ENCODE assay signal across 16 cellular contexts in the genomic region with DNA sequence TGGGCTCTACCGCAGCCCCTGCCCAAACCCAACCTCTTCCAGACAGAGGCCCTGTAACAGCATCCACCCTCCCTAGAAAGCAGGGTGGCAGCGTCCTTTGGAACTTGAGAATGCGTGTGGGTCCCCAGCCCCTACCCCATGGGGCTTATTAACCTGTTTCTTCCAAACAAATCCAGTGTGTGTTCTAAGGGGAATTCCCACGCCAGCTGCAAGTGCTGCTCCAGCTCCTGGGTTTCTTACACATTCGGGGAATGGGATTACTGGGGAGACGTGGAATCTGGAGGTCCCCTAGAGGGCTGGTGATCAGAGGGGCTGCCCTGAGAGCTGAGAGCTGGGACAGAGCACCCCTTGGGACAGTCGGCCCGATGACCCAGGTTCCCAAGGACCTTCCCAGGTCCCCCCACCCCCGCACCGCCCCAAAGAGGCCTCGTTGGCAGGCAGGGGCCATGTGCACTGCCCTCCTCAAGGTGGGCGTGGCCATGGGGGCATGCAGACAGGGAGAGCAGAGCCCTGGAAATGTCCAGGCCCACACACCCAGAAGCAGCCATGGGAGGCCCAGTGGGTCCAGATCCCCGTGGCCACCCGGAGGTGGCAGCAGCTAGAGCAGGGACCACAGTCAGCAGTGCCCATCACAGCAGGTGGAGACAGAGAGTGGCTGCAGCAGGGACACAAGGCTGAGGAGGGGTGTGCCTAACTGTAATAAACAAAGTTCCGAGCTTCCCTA. TPM values are rescaled to one million over a fixed set of nuclear protein-coding genes. Genes with fewer than 3 reads are reported as not detected.
"Had no signal": no experiment of that assay in that cellular context is flagged by ENCODE, and none has a peak within 500 bp of the region (broad histone marks: within the 10 kb centered on the region; RNA-seq: fewer than 3 reads in every experiment).

No MANE protein-coding gene starts in this region.

- DNase-seq: activated CD4-positive, alpha-beta T cell treated with anti-CD3 and anti-CD28 coated beads for 1 hour; activated CD4-positive, alpha-beta T cell treated with anti-CD3 and anti-CD28 coated beads, Interleukin-2, amount 50 U/mL, for 48 hours; activated naive CD8-positive, alpha-beta T cell treated with anti-CD3 and anti-CD28 coated beads, Interleukin-2, amount 50 U/mL, for 24 hours; activated T-cell treated with anti-CD3 and anti-CD28 coated beads, Interleukin-2, amount 50 U/mL, for 72 hours; colonic mucosa; heart right ventricle; right cardiac atrium; small intestine had no signal

- H3K9me3 ChIP-seq: colonic mucosa, heart right ventricle, vagina had no signal

- H3K27me3 ChIP-seq: colonic mucosa, heart right ventricle, vagina had no signal

- H3K4me3 Mint-ChIP-seq: activated naive CD8-positive, alpha-beta T cell treated with anti-CD3 and anti-CD28 coated beads, Interleukin-2, amount 50 U/mL, for 24 hours; activated T-cell treated with anti-CD3 and anti-CD28 coated beads, Interleukin-2, amount 50 U/mL, for 72 hours had no signal

- H3K4me1 ChIP-seq: colonic mucosa, heart right ventricle had no signal

- H3K27ac Mint-ChIP-seq: activated naive CD8-positive, alpha-beta T cell treated with anti-CD3 and anti-CD28 coated beads, Interleukin-2, amount 50 U/mL, for 24 hours; activated T-cell treated with anti-CD3 and anti-CD28 coated beads, Interleukin-2, amount 50 U/mL, for 72 hours had no signal

- H3K4me3 ChIP-seq: colonic mucosa, heart right ventricle, vagina had no signal

- ATAC-seq: activated naive CD8-positive, alpha-beta T cell treated with anti-CD3 and anti-CD28 coated beads, Interleukin-2, amount 50 U/mL, for 24 hours; activated T-cell treated with anti-CD3 and anti-CD28 coated beads, Interleukin-2, amount 50 U/mL, for 72 hours had no signal

- H3K9me3 Mint-ChIP-seq: activated naive CD8-positive, alpha-beta T cell treated with anti-CD3 and anti-CD28 coated beads, Interleukin-2, amount 50 U/mL, for 24 hours had no signal

- H3K27ac ChIP-seq: colonic mucosa, heart right ventricle, vagina had no signal

- H3K36me3 ChIP-seq: colonic mucosa, heart right ventricle, vagina had no signal

RNA-seq across cellular contexts. Expression of gene TEX44, which starts 18.8 kb away (rescaled TPM):
- total RNA-seq: activated T-cell treated with anti-CD3 and anti-CD28 coated beads, Interleukin-2, amount 50 U/mL, for 72 hours; cardiac septum; colonic mucosa; fibroblast of lung; frontal cortex; heart right ventricle; lower leg skin; myocyte; posterior vena cava; right cardiac atrium; T-helper 2 cell treated with Interferon-gamma antibody and Interleukin-4, amounts not matched to agents 100 ng/mL and 5 ng/mL, for 36 hours; vagina had no signal
- polyA plus RNA-seq: fibroblast of lung, heart right ventricle, right cardiac atrium, small intestine had no signal

RNA-seq across cellular contexts. Expression of gene NMUR1, which starts 43.6 kb away (rescaled TPM):
- total RNA-seq: myocyte, vagina had no signal
